ENCODE assay signal across 1 cellular context in the genomic region with DNA sequence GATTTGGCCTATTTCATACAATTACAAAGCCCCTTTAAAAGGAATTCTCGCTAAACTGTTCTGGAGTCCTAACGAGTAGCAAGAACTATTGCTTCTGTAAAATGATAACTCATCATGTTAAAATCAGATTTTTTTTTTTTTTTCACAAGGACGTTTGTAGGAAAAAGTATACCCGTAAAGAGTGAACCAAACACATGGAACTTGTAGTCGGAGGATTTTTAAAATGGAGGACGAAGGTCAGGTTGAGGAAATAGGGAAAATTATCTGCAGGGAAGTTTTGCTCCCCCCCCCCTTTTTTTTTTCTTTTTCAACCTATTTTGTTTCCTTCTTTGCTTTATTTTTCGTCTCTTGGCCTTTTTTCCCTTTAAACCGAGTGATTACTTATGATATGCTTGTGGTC.
TF ChIP-seq lines count a peak whose summit lies in the region.

No MANE protein-coding gene starts in this region.

TF ChIP-seq in GM23338, 12 proteins besides CTCF, POLR2A, EP300 and RAD21 (continued from another document):
- TF ChIP-seq, protein P1, sequence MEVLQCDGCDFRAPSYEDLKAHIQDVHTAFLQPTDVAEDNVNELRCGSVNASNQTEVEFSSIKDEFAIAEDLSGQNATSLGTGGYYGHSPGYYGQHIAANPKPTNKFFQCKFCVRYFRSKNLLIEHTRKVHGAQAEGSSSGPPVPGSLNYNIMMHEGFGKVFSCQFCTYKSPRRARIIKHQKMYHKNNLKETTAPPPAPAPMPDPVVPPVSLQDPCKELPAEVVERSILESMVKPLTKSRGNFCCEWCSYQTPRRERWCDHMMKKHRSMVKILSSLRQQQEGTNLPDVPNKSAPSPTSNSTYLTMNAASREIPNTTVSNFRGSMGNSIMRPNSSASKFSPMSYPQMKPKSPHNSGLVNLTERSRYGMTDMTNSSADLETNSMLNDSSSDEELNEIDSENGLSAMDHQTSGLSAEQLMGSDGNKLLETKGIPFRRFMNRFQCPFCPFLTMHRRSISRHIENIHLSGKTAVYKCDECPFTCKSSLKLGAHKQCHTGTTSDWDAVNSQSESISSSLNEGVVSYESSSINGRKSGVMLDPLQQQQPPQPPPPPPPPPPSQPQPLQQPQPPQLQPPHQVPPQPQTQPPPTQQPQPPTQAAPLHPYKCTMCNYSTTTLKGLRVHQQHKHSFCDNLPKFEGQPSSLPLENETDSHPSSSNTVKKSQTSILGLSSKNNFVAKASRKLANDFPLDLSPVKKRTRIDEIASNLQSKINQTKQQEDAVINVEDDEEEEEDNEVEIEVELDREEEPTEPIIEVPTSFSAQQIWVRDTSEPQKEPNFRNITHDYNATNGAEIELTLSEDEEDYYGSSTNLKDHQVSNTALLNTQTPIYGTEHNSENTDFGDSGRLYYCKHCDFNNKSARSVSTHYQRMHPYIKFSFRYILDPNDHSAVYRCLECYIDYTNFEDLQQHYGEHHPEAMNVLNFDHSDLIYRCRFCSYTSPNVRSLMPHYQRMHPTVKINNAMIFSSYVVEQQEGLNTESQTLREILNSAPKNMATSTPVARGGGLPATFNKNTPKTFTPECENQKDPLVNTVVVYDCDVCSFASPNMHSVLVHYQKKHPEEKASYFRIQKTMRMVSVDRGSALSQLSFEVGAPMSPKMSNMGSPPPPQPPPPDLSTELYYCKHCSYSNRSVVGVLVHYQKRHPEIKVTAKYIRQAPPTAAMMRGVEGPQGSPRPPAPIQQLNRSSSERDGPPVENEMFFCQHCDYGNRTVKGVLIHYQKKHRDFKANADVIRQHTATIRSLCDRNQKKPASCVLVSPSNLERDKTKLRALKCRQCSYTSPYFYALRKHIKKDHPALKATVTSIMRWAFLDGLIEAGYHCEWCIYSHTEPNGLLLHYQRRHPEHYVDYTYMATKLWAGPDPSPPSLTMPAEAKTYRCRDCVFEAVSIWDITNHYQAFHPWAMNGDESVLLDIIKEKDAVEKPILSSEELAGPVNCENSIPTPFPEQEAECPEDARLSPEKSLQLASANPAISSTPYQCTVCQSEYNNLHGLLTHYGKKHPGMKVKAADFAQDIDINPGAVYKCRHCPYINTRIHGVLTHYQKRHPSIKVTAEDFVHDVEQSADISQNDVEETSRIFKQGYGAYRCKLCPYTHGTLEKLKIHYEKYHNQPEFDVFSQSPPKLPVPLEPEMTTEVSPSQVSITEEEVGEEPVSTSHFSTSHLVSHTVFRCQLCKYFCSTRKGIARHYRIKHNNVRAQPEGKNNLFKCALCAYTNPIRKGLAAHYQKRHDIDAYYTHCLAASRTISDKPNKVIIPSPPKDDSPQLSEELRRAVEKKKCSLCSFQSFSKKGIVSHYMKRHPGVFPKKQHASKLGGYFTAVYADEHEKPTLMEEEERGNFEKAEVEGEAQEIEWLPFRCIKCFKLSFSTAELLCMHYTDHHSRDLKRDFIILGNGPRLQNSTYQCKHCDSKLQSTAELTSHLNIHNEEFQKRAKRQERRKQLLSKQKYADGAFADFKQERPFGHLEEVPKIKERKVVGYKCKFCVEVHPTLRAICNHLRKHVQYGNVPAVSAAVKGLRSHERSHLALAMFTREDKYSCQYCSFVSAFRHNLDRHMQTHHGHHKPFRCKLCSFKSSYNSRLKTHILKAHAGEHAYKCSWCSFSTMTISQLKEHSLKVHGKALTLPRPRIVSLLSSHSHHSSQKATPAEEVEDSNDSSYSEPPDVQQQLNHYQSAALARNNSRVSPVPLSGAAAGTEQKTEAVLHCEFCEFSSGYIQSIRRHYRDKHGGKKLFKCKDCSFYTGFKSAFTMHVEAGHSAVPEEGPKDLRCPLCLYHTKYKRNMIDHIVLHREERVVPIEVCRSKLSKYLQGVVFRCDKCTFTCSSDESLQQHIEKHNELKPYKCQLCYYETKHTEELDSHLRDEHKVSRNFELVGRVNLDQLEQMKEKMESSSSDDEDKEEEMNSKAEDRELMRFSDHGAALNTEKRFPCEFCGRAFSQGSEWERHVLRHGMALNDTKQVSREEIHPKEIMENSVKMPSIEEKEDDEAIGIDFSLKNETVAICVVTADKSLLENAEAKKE (CRISPR knock-in tag; IDR thresholded peaks at IDR 0.05), result no peak
- TF ChIP-seq EZH2phosphoT487 (IDR thresholded peaks at IDR 0.05; ENCODE audit: unreplicated experiment) (no peak), JUNB (IDR thresholded peaks at IDR 0.05; ENCODE audit: unreplicated experiment) (no peak)
- TF ChIP-seq, protein P2, sequence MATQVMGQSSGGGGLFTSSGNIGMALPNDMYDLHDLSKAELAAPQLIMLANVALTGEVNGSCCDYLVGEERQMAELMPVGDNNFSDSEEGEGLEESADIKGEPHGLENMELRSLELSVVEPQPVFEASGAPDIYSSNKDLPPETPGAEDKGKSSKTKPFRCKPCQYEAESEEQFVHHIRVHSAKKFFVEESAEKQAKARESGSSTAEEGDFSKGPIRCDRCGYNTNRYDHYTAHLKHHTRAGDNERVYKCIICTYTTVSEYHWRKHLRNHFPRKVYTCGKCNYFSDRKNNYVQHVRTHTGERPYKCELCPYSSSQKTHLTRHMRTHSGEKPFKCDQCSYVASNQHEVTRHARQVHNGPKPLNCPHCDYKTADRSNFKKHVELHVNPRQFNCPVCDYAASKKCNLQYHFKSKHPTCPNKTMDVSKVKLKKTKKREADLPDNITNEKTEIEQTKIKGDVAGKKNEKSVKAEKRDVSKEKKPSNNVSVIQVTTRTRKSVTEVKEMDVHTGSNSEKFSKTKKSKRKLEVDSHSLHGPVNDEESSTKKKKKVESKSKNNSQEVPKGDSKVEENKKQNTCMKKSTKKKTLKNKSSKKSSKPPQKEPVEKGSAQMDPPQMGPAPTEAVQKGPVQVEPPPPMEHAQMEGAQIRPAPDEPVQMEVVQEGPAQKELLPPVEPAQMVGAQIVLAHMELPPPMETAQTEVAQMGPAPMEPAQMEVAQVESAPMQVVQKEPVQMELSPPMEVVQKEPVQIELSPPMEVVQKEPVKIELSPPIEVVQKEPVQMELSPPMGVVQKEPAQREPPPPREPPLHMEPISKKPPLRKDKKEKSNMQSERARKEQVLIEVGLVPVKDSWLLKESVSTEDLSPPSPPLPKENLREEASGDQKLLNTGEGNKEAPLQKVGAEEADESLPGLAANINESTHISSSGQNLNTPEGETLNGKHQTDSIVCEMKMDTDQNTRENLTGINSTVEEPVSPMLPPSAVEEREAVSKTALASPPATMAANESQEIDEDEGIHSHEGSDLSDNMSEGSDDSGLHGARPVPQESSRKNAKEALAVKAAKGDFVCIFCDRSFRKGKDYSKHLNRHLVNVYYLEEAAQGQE (IDR thresholded peaks at IDR 0.05; ENCODE audit: unreplicated experiment), result no peak
- TF ChIP-seq, protein P3, sequence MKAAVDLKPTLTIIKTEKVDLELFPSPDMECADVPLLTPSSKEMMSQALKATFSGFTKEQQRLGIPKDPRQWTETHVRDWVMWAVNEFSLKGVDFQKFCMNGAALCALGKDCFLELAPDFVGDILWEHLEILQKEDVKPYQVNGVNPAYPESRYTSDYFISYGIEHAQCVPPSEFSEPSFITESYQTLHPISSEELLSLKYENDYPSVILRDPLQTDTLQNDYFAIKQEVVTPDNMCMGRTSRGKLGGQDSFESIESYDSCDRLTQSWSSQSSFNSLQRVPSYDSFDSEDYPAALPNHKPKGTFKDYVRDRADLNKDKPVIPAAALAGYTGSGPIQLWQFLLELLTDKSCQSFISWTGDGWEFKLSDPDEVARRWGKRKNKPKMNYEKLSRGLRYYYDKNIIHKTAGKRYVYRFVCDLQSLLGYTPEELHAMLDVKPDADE (IDR thresholded peaks at IDR 0.05), result no peak
